Comparison of ENCODE assay signal across 8 cellular contexts in genomic region chr12:53046655-53047220, GRCh38. TPM values are rescaled to one million over a fixed set of nuclear protein-coding genes. Genes with fewer than 3 reads are reported as not detected.
DNase-seq lines count a peak whose midpoint lies in the region; ATAC-seq and TF ChIP-seq lines count a peak whose summit lies in the region.

No MANE protein-coding gene starts in this region.

- H3K9me3 ChIP-seq in testis: no peaks in the 10 kb centered on the region

- peak overlapping the region; percentile 94 to 99 for H3K27ac ChIP-seq in testis

- H3K36me3 Mint-ChIP-seq in activated T-helper 1 cell treated with anti-CD3 and anti-CD28 coated beads, Interleukin-12 subunit alpha, Interleukin-12 subunit beta, Interleukin-2, Interleukin-4 antibody, amounts not matched to agents 30 ng/mL and 10 ng/mL and 1 ng/mL, durations not matched to agents 14 hours and 24 hours and 36 hours (ENCODE audit: low read depth): peaks cover 17% of the 10 kb centered on the region
- no peaks in the 10 kb centered on the region for H3K36me3 Mint-ChIP-seq in natural killer cell treated with Interleukin-12 subunit alpha and Interleukin-12 subunit beta and Interleukin-15 and Interleukin-18, amount 100 ng/mL, for 72 hours

- peaks cover 34% of the 10 kb centered on the region for H3K4me1 Mint-ChIP-seq in activated T-helper 1 cell treated with anti-CD3 and anti-CD28 coated beads, Interleukin-12 subunit alpha, Interleukin-12 subunit beta, Interleukin-2, Interleukin-4 antibody, amounts not matched to agents 30 ng/mL and 10 ng/mL and 1 ng/mL, durations not matched to agents 14 hours and 24 hours and 36 hours (ENCODE audit: low read depth)
- peaks cover 14 to 27% of the 10 kb centered on the region in 2 donors for H3K4me1 Mint-ChIP-seq in natural killer cell treated with Interleukin-12 subunit alpha and Interleukin-12 subunit beta and Interleukin-15 and Interleukin-18, amount 100 ng/mL, for 72 hours (ENCODE audit: low read depth in 2 of 2)

- DNase-seq in SIG-M5 treated with dmso at 0.1 percent for 504 hours (lab: John Stamatoyannopoulos, UW; ENCODE audit: unreplicated experiment): peak; percentile 63
- DNase-seq in SIG-M5 (lab: John Stamatoyannopoulos, UW): no peak
- DNase-seq in NCI-H69 (lab: John Stamatoyannopoulos, UW): peak; percentile 94
- DNase-seq in activated T-helper 1 cell treated with anti-CD3 and anti-CD28 coated beads, Interleukin-12 subunit alpha, Interleukin-12 subunit beta, Interleukin-2, Interleukin-4 antibody, amounts not matched to agents 30 ng/mL and 10 ng/mL and 1 ng/mL, durations not matched to agents 14 hours and 24 hours and 36 hours (ENCODE audit: low spot score): peak; percentile 42
- DNase-seq in fibroblast of the conjunctiva (ENCODE audit: low read depth): peak; percentile 75
- peak; percentile 76 for DNase-seq in natural killer cell treated with Interleukin-12 subunit alpha and Interleukin-12 subunit beta and Interleukin-15 and Interleukin-18, amount 100 ng/mL, for 72 hours (ENCODE audit: low spot score)
- peak; percentile 93 for DNase-seq in testis

- peaks cover 64% of the 10 kb centered on the region for H3K4me1 ChIP-seq in testis

- 0% methylated on average over 29 to 32 of the region's 44 CpGs for WGBS in testis, 2 donors

- H3K4me3 ChIP-seq in testis: peak overlapping the region; percentile 76 to 88

- no peaks in the 10 kb centered on the region for H3K9me3 Mint-ChIP-seq in activated T-helper 1 cell treated with anti-CD3 and anti-CD28 coated beads, Interleukin-12 subunit alpha, Interleukin-12 subunit beta, Interleukin-2, Interleukin-4 antibody, amounts not matched to agents 30 ng/mL and 10 ng/mL and 1 ng/mL, durations not matched to agents 14 hours and 24 hours and 36 hours
- no peaks in the 10 kb centered on the region for H3K9me3 Mint-ChIP-seq in natural killer cell treated with Interleukin-12 subunit alpha and Interleukin-12 subunit beta and Interleukin-15 and Interleukin-18, amount 100 ng/mL, for 72 hours

- peak overlapping the region; percentile 86 for H3K27ac Mint-ChIP-seq in activated T-helper 1 cell treated with anti-CD3 and anti-CD28 coated beads, Interleukin-12 subunit alpha, Interleukin-12 subunit beta, Interleukin-2, Interleukin-4 antibody, amounts not matched to agents 30 ng/mL and 10 ng/mL and 1 ng/mL, durations not matched to agents 14 hours and 24 hours and 36 hours
- H3K27ac Mint-ChIP-seq in natural killer cell treated with Interleukin-12 subunit alpha and Interleukin-12 subunit beta and Interleukin-15 and Interleukin-18, amount 100 ng/mL, for 72 hours: peak overlapping the region; percentile 47 to 55

- peaks cover 9% of the 10 kb centered on the region for H3K27me3 Mint-ChIP-seq in activated T-helper 1 cell treated with anti-CD3 and anti-CD28 coated beads, Interleukin-12 subunit alpha, Interleukin-12 subunit beta, Interleukin-2, Interleukin-4 antibody, amounts not matched to agents 30 ng/mL and 10 ng/mL and 1 ng/mL, durations not matched to agents 14 hours and 24 hours and 36 hours (ENCODE audit: insufficient read depth)
- no peaks in the 10 kb centered on the region for H3K27me3 Mint-ChIP-seq in natural killer cell treated with Interleukin-12 subunit alpha and Interleukin-12 subunit beta and Interleukin-15 and Interleukin-18, amount 100 ng/mL, for 72 hours

- peak; percentile 31 for ATAC-seq in HG02973 (IDR thresholded peaks at IDR 0.05; ENCODE audit: unreplicated experiment)
- ATAC-seq in natural killer cell treated with Interleukin-12 subunit alpha and Interleukin-12 subunit beta and Interleukin-15 and Interleukin-18, amount 100 ng/mL, for 72 hours: peak; percentile 61 to 66

- H3K27me3 ChIP-seq in testis: no peaks in the 10 kb centered on the region

- H3K36me3 ChIP-seq in testis (ENCODE audit: low read depth, missing control alignments): no peaks in the 10 kb centered on the region

- intact Hi-C loops in activated T-helper 1 cell treated with anti-CD3 and anti-CD28 coated beads, Interleukin-12 subunit alpha, Interleukin-12 subunit beta, Interleukin-2, Interleukin-4 antibody, amounts not matched to agents 30 ng/mL and 10 ng/mL and 1 ng/mL, durations not matched to agents 14 hours and 24 hours and 36 hours (cut with micrococcal nuclease): loop anchor here (1.0 to 10.0 kb wide), 2 partner anchors 8 to 408 kb away; partner anchors contain the start of gene PCBP2
- intact Hi-C loops in testis (cut with DNase I; ENCODE audit: low total_unique reads): no loop called here

- peak overlapping the region; percentile 93 for H3K4me3 Mint-ChIP-seq in activated T-helper 1 cell treated with anti-CD3 and anti-CD28 coated beads, Interleukin-12 subunit alpha, Interleukin-12 subunit beta, Interleukin-2, Interleukin-4 antibody, amounts not matched to agents 30 ng/mL and 10 ng/mL and 1 ng/mL, durations not matched to agents 14 hours and 24 hours and 36 hours
- peak overlapping the region; percentile 96 for H3K4me3 Mint-ChIP-seq in natural killer cell treated with Interleukin-12 subunit alpha and Interleukin-12 subunit beta and Interleukin-15 and Interleukin-18, amount 100 ng/mL, for 72 hours

- peak; percentile 91 for TF ChIP-seq POLR2A in testis (IDR thresholded peaks at IDR 0.05)

- no peak for TF ChIP-seq CTCF in testis (IDR thresholded peaks at IDR 0.05)

RNA-seq across cellular contexts. Expression of gene TNS2, which starts 3.1 kb away (rescaled TPM):
- 2.7 and 3.1 TPM in 2 replicates for total RNA-seq in activated T-helper 1 cell treated with anti-CD3 and anti-CD28 coated beads, Interleukin-12 subunit alpha, Interleukin-12 subunit beta, Interleukin-2, Interleukin-4 antibody, amounts not matched to agents 30 ng/mL and 10 ng/mL and 1 ng/mL, durations not matched to agents 14 hours and 24 hours and 36 hours
- 1 to 10 TPM; 2.4 to 2.8 TPM for total RNA-seq in natural killer cell treated with Interleukin-12 subunit alpha and Interleukin-12 subunit beta and Interleukin-15 and Interleukin-18, amount 100 ng/mL, for 72 hours
- total RNA-seq in testis: 100 to 1,000 TPM; 108 to 138 TPM
- 47.0 TPM for polyA plus RNA-seq in testis (ENCODE audit: insufficient read depth, low read depth, low replicate concordance)

RNA-seq across cellular contexts. Expression of gene SPRYD3, which starts 32.5 kb away (rescaled TPM):
- 41.2 and 42.6 TPM in 2 replicates for total RNA-seq in activated T-helper 1 cell treated with anti-CD3 and anti-CD28 coated beads, Interleukin-12 subunit alpha, Interleukin-12 subunit beta, Interleukin-2, Interleukin-4 antibody, amounts not matched to agents 30 ng/mL and 10 ng/mL and 1 ng/mL, durations not matched to agents 14 hours and 24 hours and 36 hours
- total RNA-seq in natural killer cell treated with Interleukin-12 subunit alpha and Interleukin-12 subunit beta and Interleukin-15 and Interleukin-18, amount 100 ng/mL, for 72 hours: 10 to 100 TPM; 56.5 to 60.3 TPM
- 10 to 100 TPM; 27.7 to 29.5 TPM for total RNA-seq in testis
- polyA plus RNA-seq in testis (ENCODE audit: insufficient read depth, low read depth, low replicate concordance): 29.5 TPM

RNA-seq across cellular contexts. Expression of gene EIF4B, which starts 40.5 kb away (rescaled TPM):
- total RNA-seq in activated T-helper 1 cell treated with anti-CD3 and anti-CD28 coated beads, Interleukin-12 subunit alpha, Interleukin-12 subunit beta, Interleukin-2, Interleukin-4 antibody, amounts not matched to agents 30 ng/mL and 10 ng/mL and 1 ng/mL, durations not matched to agents 14 hours and 24 hours and 36 hours: 463 and 473 TPM in 2 replicates
- 100 to 1,000 TPM; 340 to 372 TPM for total RNA-seq in natural killer cell treated with Interleukin-12 subunit alpha and Interleukin-12 subunit beta and Interleukin-15 and Interleukin-18, amount 100 ng/mL, for 72 hours
- 100 to 1,000 TPM; 219 to 305 TPM for total RNA-seq in testis
- 249 TPM for polyA plus RNA-seq in testis (ENCODE audit: insufficient read depth, low read depth, low replicate concordance)

RNA-seq across cellular contexts. Expression of gene IGFBP6, which starts 50.7 kb away (rescaled TPM):
- total RNA-seq in activated T-helper 1 cell treated with anti-CD3 and anti-CD28 coated beads, Interleukin-12 subunit alpha, Interleukin-12 subunit beta, Interleukin-2, Interleukin-4 antibody, amounts not matched to agents 30 ng/mL and 10 ng/mL and 1 ng/mL, durations not matched to agents 14 hours and 24 hours and 36 hours: 0.81 TPM in 1 of 2 replicates, not detected in the other
- total RNA-seq in natural killer cell treated with Interleukin-12 subunit alpha and Interleukin-12 subunit beta and Interleukin-15 and Interleukin-18, amount 100 ng/mL, for 72 hours: not detected
- 100 to 1,000 TPM; 121 to 261 TPM for total RNA-seq in testis
- polyA plus RNA-seq in testis (ENCODE audit: insufficient read depth, low read depth, low replicate concordance): 185 TPM

RNA-seq across cellular contexts. Expression of gene SOAT2, which starts 56.5 kb away (rescaled TPM):
- total RNA-seq in activated T-helper 1 cell treated with anti-CD3 and anti-CD28 coated beads, Interleukin-12 subunit alpha, Interleukin-12 subunit beta, Interleukin-2, Interleukin-4 antibody, amounts not matched to agents 30 ng/mL and 10 ng/mL and 1 ng/mL, durations not matched to agents 14 hours and 24 hours and 36 hours: not detected in 2 replicates
- total RNA-seq in natural killer cell treated with Interleukin-12 subunit alpha and Interleukin-12 subunit beta and Interleukin-15 and Interleukin-18, amount 100 ng/mL, for 72 hours: under 1 TPM in 1 of 2 donors, not detected in 1; 0.26 TPM
- under 1 TPM in 1 of 2 donors, not detected in 1; 0.19 TPM for total RNA-seq in testis
- 0.25 TPM for polyA plus RNA-seq in testis (ENCODE audit: insufficient read depth, low read depth, low replicate concordance)

Comparison
In these comparisons a context has a peak if more than half of its experiments do, and no peak if none do; other contexts are left out.
1. RNA of gene TNS2, which starts 3.1 kb away (total RNA-seq): 108 to 138 TPM in testis; 2.4 to 2.8 TPM in natural killer cell treated with Interleukin-12 subunit alpha and Interleukin-12 subunit beta and Interleukin-15 and Interleukin-18, amount 100 ng/mL, for 72 hours and 2.7 to 3.1 TPM in activated T-helper 1 cell treated with anti-CD3 and anti-CD28 coated beads, Interleukin-12 subunit alpha, Interleukin-12 subunit beta, Interleukin-2, Interleukin-4 antibody, amounts not matched to agents 30 ng/mL and 10 ng/mL and 1 ng/mL, durations not matched to agents 14 hours and 24 hours and 36 hours; every median in the first group is over 10 times any median in the second.